Comparison of ENCODE assay signal across 9 cellular contexts in the genomic region with DNA sequence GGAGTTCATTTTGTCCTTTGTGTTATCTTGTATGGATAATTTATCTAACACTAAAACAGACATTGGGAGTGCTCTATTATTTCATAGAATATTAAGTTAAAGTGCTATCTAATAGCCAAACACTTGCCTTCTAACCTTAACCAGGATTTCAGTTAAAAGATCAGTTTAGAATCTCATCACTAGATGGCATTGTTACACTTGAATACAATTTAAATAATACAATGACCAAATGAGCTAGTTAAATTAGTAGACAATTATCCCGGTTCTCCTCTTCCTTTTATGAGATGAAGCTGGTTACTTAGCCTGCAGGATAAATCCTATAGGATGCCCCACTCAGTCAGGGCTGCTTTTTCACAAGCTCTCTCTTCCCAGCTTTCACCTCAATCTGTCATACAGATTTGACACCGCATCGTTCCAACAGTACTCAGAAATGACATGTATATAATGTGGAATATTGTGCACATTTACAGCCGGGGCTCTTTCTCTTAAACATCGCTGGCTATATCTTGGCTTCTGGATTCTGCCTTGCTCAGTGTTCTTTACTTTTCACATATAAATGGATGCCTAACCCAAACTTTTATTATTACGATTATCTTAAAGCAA.
A peak's percentile ranks its signal among the peaks of the same experiment; 100 is the strongest.
DNase-seq lines count a peak whose midpoint lies in the region; ATAC-seq and TF ChIP-seq lines count a peak whose summit lies in the region.
"Had no signal": no experiment of that assay in that cellular context is flagged by ENCODE, and none has a peak within 500 bp of the region (broad histone marks: within the 10 kb centered on the region; RNA-seq: fewer than 3 reads in every experiment).

No MANE protein-coding gene starts in this region.

- no peaks in the 10 kb centered on the region for H3K9me3 ChIP-seq in lower lobe of right lung

- H3K27me3 ChIP-seq in lower lobe of right lung (ENCODE audit: low read depth), result no peaks in the 10 kb centered on the region

- H3K4me1 ChIP-seq in lower lobe of right lung, result no peaks in the 10 kb centered on the region

- no peak overlapping the region for H3K4me3 ChIP-seq in lower lobe of right lung

- 0 out of 2 replicates have a peak, but pooled peaks have one; percentile 6 for TF ChIP-seq CTCF in GM12874 (IDR thresholded peaks at IDR 0.05; ENCODE audit: insufficient read depth, low read depth, low read length)
- peak; percentile 42 for TF ChIP-seq CTCF in lower lobe of right lung (IDR thresholded peaks at IDR 0.05)

- intact Hi-C loops in lower lobe of right lung (cut with DNase I), result no loop called here

- no peak overlapping the region for H3K27ac ChIP-seq in lower lobe of right lung

- no peak for ATAC-seq in lower lobe of right lung
- ATAC-seq in GM18517 (IDR thresholded peaks at IDR 0.05; ENCODE audit: unreplicated experiment), result no peak

- DNase-seq in A172 (ENCODE audit: low spot score) (peak; percentile 43), NCI-H2029 (lab: John Stamatoyannopoulos, UW) (peak; percentile 29), amniotic epithelial cell (ENCODE audit: low read depth) (peak; percentile 33), lower lobe of right lung (no peak)
- no peak for DNase-seq in central memory CD4-positive, alpha-beta T cell
- no peak for DNase-seq in activated naive CD4-positive, alpha-beta T cell (lab: John Stamatoyannopoulos, UW)
- DNase-seq: activated naive CD8-positive, alpha-beta T cell treated with anti-CD3 and anti-CD28 coated beads, Interleukin-2, amount 10 ng/mL, durations not matched to agents 7 days and 5 days had no signal

- no peaks in the 10 kb centered on the region for H3K36me3 ChIP-seq in lower lobe of right lung

Comparison
In these comparisons a context has a peak if more than half of its experiments do, and no peak if none do; other contexts are left out.
1. DNase-seq: peak in A172 (single experiment), NCI-H2029 (single experiment) and amniotic epithelial cell (single experiment); none in lower lobe of right lung (single experiment), central memory CD4-positive, alpha-beta T cell (single experiment) and activated naive CD4-positive, alpha-beta T cell (0 of 4).